ENCODE assay signal across 8 cellular contexts in the genomic region with DNA sequence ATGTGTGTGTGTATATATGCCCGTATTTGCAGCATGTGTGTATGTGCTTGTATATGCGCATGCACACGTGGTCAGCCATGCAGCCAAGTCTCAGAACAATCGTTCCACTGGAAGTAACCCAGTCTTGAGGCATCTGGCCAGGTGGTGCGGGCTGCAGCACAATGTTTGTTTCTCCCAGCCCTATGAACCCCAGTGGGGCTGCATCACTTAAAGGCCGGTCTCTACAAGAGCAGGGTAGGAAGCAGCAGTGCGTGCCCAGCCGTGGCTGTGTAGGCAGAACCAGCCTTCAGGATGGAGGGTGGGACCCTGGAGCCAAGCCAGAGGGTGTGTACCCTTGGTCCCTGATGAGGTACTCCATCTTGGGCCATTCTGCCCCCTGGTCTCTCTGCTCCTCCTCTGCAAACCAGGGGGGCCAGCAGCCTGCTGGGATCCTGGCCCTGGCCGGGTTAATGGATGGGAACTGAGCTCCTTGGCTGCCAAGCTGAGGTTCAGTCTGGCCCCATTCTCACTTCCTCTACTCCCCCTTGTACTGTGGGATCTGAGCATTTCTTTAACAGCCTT. TPM values are rescaled to one million over a fixed set of nuclear protein-coding genes. Genes with fewer than 3 reads are reported as not detected.
DNase-seq lines count a peak whose midpoint lies in the region; ATAC-seq, FAIRE-seq and TF ChIP-seq lines count a peak whose summit lies in the region.

No MANE protein-coding gene starts in this region.

- no peaks in the 10 kb centered on the region for H3K27me3 Mint-ChIP-seq in activated naive CD4-positive, alpha-beta T cell treated with anti-CD3 and anti-CD28 coated beads for 36 hours (ENCODE audit: low read depth)
- H3K27me3 Mint-ChIP-seq in astrocyte (ENCODE audit: low read depth, unreplicated experiment) = no peaks in the 10 kb centered on the region

- no peak for DNase-seq in activated naive CD4-positive, alpha-beta T cell treated with anti-CD3 and anti-CD28 coated beads for 36 hours
- no peak for DNase-seq in activated naive CD4-positive, alpha-beta T cell (lab: John Stamatoyannopoulos, UW)
- DNase-seq in astrocyte (ENCODE audit: low read depth) (no peak), foreskin melanocyte (no peak), T1000 (lab: John Stamatoyannopoulos, UW) (no peak), NCI-H82 treated with DMSO at 0.1 percent for 48 hours (lab: John Stamatoyannopoulos, UW; ENCODE audit: unreplicated experiment) (no peak)

- peaks cover 92% of the 10 kb centered on the region for H4K20me1 ChIP-seq in astrocyte (ENCODE audit: insufficient read depth, low read length)

- ATAC-seq in HG03432 (IDR thresholded peaks at IDR 0.05; ENCODE audit: unreplicated experiment) = peak; percentile 64

- CTCF ChIA-PET in activated naive CD4-positive, alpha-beta T cell treated with anti-CD3 and anti-CD28 coated beads for 36 hours (lab: Charles Lee) = interaction anchor here (0.9 to 1.7 kb wide), 4 partner anchors 8 to 97 kb away, joined by 3 to 5 read pairs (median 3); no protein-coding TSS in a partner anchor

- H3K9ac ChIP-seq in astrocyte (ENCODE audit: low read length) = peak overlapping the region; percentile 38
- H3K9ac ChIP-seq in mucosa of rectum (ENCODE audit: low read depth in 1 of 2, low read length in 2 of 2) = peak overlapping the region in 1 of 2 donors; percentile 52

- H3K4me1 ChIP-seq in astrocyte (ENCODE audit: insufficient read depth, low read length) (peaks cover 21% of the 10 kb centered on the region), mucosa of rectum (ENCODE audit: control insufficient read depth in 2 of 2, insufficient read depth in 2 of 2, low read length in 2 of 2) (peaks cover 75% of the 10 kb centered on the region in 2 donors)

- peak overlapping the region; percentile 5 for H3K4me3 Mint-ChIP-seq in activated naive CD4-positive, alpha-beta T cell treated with anti-CD3 and anti-CD28 coated beads for 36 hours
- H3K4me3 Mint-ChIP-seq in astrocyte (ENCODE audit: unreplicated experiment) = no peak overlapping the region

- peaks cover 92% of the 10 kb centered on the region for H3K79me2 ChIP-seq in astrocyte (ENCODE audit: insufficient read depth, low read length)

- H3K9me3 ChIP-seq in astrocyte (ENCODE audit: insufficient read depth, low read depth, low read length) (no peaks in the 10 kb centered on the region), mucosa of rectum (ENCODE audit: control insufficient read depth in 2 of 2, low read length in 2 of 2) (no peaks in the 10 kb centered on the region)

- no peaks in the 10 kb centered on the region for H3K9me3 Mint-ChIP-seq in activated naive CD4-positive, alpha-beta T cell treated with anti-CD3 and anti-CD28 coated beads for 36 hours
- peaks cover 2% of the 10 kb centered on the region for H3K9me3 Mint-ChIP-seq in astrocyte (ENCODE audit: unreplicated experiment)

- peaks cover 98% of the 10 kb centered on the region for H3K4me1 Mint-ChIP-seq in activated naive CD4-positive, alpha-beta T cell treated with anti-CD3 and anti-CD28 coated beads for 36 hours (ENCODE audit: low read depth)
- H3K4me1 Mint-ChIP-seq in astrocyte (ENCODE audit: low read depth, unreplicated experiment) = peaks cover 8% of the 10 kb centered on the region

- H3K27ac Mint-ChIP-seq in activated naive CD4-positive, alpha-beta T cell treated with anti-CD3 and anti-CD28 coated beads for 36 hours = peak overlapping the region; percentile 85
- H3K27ac Mint-ChIP-seq in astrocyte (ENCODE audit: unreplicated experiment) = no peak overlapping the region

- no peak for FAIRE-seq in astrocyte (lab: Jason Lieb, UNC)

- H3K27ac ChIP-seq in astrocyte (ENCODE audit: low read depth, low read length) = peak overlapping the region; percentile 78
- H3K27ac ChIP-seq in mucosa of rectum (ENCODE audit: low read depth in 2 of 2, low read length in 2 of 2) = peak overlapping the region; percentile 52 to 62

- H2AFZ ChIP-seq in astrocyte (ENCODE audit: low read depth, low read length) = no peak overlapping the region

- TF ChIP-seq CTCF in astrocyte (IDR thresholded peaks at IDR 0.05; ENCODE audit: insufficient read depth, low read depth, low read length) = no peak

- no peaks in the 10 kb centered on the region for H3K36me3 ChIP-seq in astrocyte (ENCODE audit: insufficient read depth, low read length)
- H3K36me3 ChIP-seq in mucosa of rectum (ENCODE audit: control insufficient read depth in 2 of 2, insufficient read depth in 2 of 2, low read length in 2 of 2) = no peaks in the 10 kb centered on the region

- peak overlapping the region; percentile 74 for H3K4me2 ChIP-seq in astrocyte (ENCODE audit: low read length)

- H3K36me3 Mint-ChIP-seq in activated naive CD4-positive, alpha-beta T cell treated with anti-CD3 and anti-CD28 coated beads for 36 hours (ENCODE audit: low read depth) = no peaks in the 10 kb centered on the region
- peaks cover 2% of the 10 kb centered on the region for H3K36me3 Mint-ChIP-seq in astrocyte (ENCODE audit: low read depth, unreplicated experiment)

- H3K27me3 ChIP-seq in astrocyte (ENCODE audit: insufficient read depth, low read length) = no peaks in the 10 kb centered on the region
- H3K27me3 ChIP-seq in mucosa of rectum (ENCODE audit: control insufficient read depth in 2 of 2, insufficient read depth in 2 of 2, low read length in 2 of 2) = no peaks in the 10 kb centered on the region

- intact Hi-C loops in activated naive CD4-positive, alpha-beta T cell treated with anti-CD3 and anti-CD28 coated beads for 36 hours (cut with micrococcal nuclease) = loop anchor here (1.0 kb wide), 1 partner anchor 9 kb away; no protein-coding TSS in a partner anchor

- H3K4me3 ChIP-seq in astrocyte (ENCODE audit: insufficient read depth, low read depth, low read length) (no peak overlapping the region), mucosa of rectum (ENCODE audit: low read length in 2 of 2) (peak overlapping the region in 1 of 2 donors; percentile 2)

RNA-seq across cellular contexts. Expression of gene KLF13, which starts 11.8 kb away (rescaled TPM):
- total RNA-seq in activated naive CD4-positive, alpha-beta T cell treated with anti-CD3 and anti-CD28 coated beads for 36 hours = 100 to 1,000 TPM; 115 to 121 TPM
- total RNA-seq in astrocyte = 31.0 and 33.6 TPM in 2 replicates
